In genomic region chr5:56088967-56089829, GRCh38 we compare ENCODE assay signal across 8 cellular contexts.
DNase-seq lines count a peak whose midpoint lies in the region; ATAC-seq and TF ChIP-seq lines count a peak whose summit lies in the region.

No MANE protein-coding gene starts in this region.

- H3K9me3 ChIP-seq in adrenal gland (replicated peaks in 1 of 3): no peaks in the 10 kb centered on the region

- H3K4me1 ChIP-seq in adrenal gland (replicated peaks in 1 of 2): peaks cover 22 to 37% of the 10 kb centered on the region in 2 donors

- TF ChIP-seq CTCF in brain microvascular endothelial cell (IDR thresholded peaks at IDR 0.05; ENCODE audit: low read depth, low read length, missing control alignments) (no peak), adrenal gland (IDR thresholded peaks at IDR 0.05) (no peak)

- 65 to 79% (median 72%) methylated on average over 5 of the region's 5 CpGs for WGBS in adrenal gland, 4 donors

- no peak overlapping the region for H3K4me3 ChIP-seq in brain microvascular endothelial cell (ENCODE audit: low read depth, low read length)
- H3K4me3 ChIP-seq in adrenal gland: no peak overlapping the region

- intact Hi-C loops in adrenal gland (cut with DNase I): no loop called here

- H3K27ac ChIP-seq in brain microvascular endothelial cell: peak overlapping the region; percentile 9
- peak overlapping the region in 1 of 5 donors; percentile 42 for H3K27ac ChIP-seq in adrenal gland

- no peak for TF ChIP-seq POLR2A in adrenal gland (IDR thresholded peaks at IDR 0.05)

- H3K36me3 ChIP-seq in brain microvascular endothelial cell (replicated peaks) (no peaks in the 10 kb centered on the region), adrenal gland (replicated peaks in 1 of 2) (no peaks in the 10 kb centered on the region)

- H3K27me3 ChIP-seq in brain microvascular endothelial cell (replicated peaks): no peaks in the 10 kb centered on the region
- H3K27me3 ChIP-seq in adrenal gland: no peaks in the 10 kb centered on the region

- peak; percentile 69 for DNase-seq in Caki2 (ENCODE audit: low read depth)
- peak; percentile 56 for DNase-seq in brain microvascular endothelial cell
- no peak for DNase-seq in GDM1 (lab: John Stamatoyannopoulos, UW)
- no peak for DNase-seq in NCI-H2196 treated with DMSO at 0.1 percent for 48 hours (lab: John Stamatoyannopoulos, UW; ENCODE audit: unreplicated experiment)
- DNase-seq in NCI-H524 (lab: John Stamatoyannopoulos, UW): no peak
- no peak for DNase-seq in adrenal gland

- in situ Hi-C loops in Caki2 (cut with HindIII; ENCODE audit: low pct_unique_long_range_greater_than_20kb, low sequenced_read_pairs) (no loop called here), brain microvascular endothelial cell (cut with HindIII; ENCODE audit: low pct_ligation_motif_present, low sequenced_read_pairs) (no loop called here)

- ATAC-seq in GM19351 (IDR thresholded peaks at IDR 0.05; ENCODE audit: unreplicated experiment): peak; percentile 99
- ATAC-seq in HG03342 (IDR thresholded peaks at IDR 0.05; ENCODE audit: unreplicated experiment): peak; percentile 87

Comparison
In these comparisons a context has a peak if more than half of its experiments do, and no peak if none do; other contexts are left out.
1. DNase-seq: peak in Caki2 (single experiment) and brain microvascular endothelial cell (single experiment); none in GDM1 (single experiment), NCI-H2196 treated with DMSO at 0.1 percent for 48 hours (single experiment), NCI-H524 (0 of 2) and adrenal gland (0 of 7).